ENCODE assay signal across 13 cellular contexts in the genomic region with DNA sequence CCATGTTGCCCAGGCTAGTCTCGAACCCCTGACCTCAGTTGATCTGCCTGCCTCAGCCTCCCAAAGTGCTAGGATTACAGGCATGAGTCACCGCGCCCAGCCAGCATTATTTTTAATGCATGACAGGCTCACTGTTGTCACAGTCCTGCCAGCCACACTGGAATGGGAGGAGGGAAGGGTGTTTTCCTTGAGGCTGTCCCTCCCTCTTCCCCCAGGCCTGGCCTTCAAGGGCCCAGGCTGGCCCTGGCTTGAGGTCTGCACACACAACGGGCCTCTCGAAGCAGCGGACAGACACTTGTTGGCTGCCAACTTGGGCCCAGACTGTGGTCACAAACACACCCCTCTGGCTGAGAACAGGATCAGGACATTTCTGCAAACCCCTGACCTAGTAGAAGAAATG. TPM values are rescaled to one million over a fixed set of nuclear protein-coding genes. Genes with fewer than 3 reads are reported as not detected.
DNase-seq lines count a peak whose midpoint lies in the region; ATAC-seq and TF ChIP-seq lines count a peak whose summit lies in the region.
"Had no signal": no experiment of that assay in that cellular context is flagged by ENCODE, and none has a peak within 500 bp of the region (broad histone marks: within the 10 kb centered on the region; RNA-seq: fewer than 3 reads in every experiment).

No MANE protein-coding gene starts in this region.

- H3K9me3 Mint-ChIP-seq in naive thymus-derived CD8-positive, alpha-beta T cell: no peaks in the 10 kb centered on the region
- H3K9me3 Mint-ChIP-seq: naive B cell had no signal

- no peak overlapping the region for H3K4me2 ChIP-seq in MM.1S (ENCODE audit: low read depth, low read length)

- no peaks in the 10 kb centered on the region for H3K9me2 ChIP-seq in MM.1S (replicated peaks; ENCODE audit: insufficient read depth, low read length)

- no peaks in the 10 kb centered on the region for H4K20me1 ChIP-seq in MM.1S (ENCODE audit: insufficient read depth, low read length)

- peaks cover 2 to 28% (median 23%) of the 10 kb centered on the region in 5 donors for H3K4me1 ChIP-seq in subcutaneous abdominal adipose tissue (ENCODE audit: control insufficient read depth in 5 of 5, insufficient read depth in 5 of 5, low read length in 5 of 5)
- 0 out of 2 replicates have a peak, but pooled peaks cover 2% of the 10 kb centered on the region for H3K4me1 ChIP-seq in MM.1S (ENCODE audit: low read length)

- H3K9ac ChIP-seq in subcutaneous abdominal adipose tissue (ENCODE audit: low read length in 5 of 5) (peak overlapping the region in 1 of 5 donors; percentile 2), MM.1S (ENCODE audit: low read length) (no peak overlapping the region)

- H3K4me3 ChIP-seq in subcutaneous abdominal adipose tissue (ENCODE audit: low read depth in 1 of 5, low read length in 5 of 5) (no peak overlapping the region), MM.1S (ENCODE audit: low read length) (no peak overlapping the region)

- POLR2A ChIA-PET in naive thymus-derived CD8-positive, alpha-beta T cell (lab: Charles Lee): no interaction called here

- H3K79me2 ChIP-seq in MM.1S (ENCODE audit: low read length): no peaks in the 10 kb centered on the region

- peaks cover 0 to 4% (median 0%) of the 10 kb centered on the region in 5 donors for H3K36me3 ChIP-seq in subcutaneous abdominal adipose tissue (ENCODE audit: control insufficient read depth in 5 of 5, insufficient read depth in 5 of 5, low read length in 5 of 5)
- no peaks in the 10 kb centered on the region for H3K36me3 ChIP-seq in MM.1S (replicated peaks; ENCODE audit: insufficient read depth, low read length)

- DNase-seq in G401 (ENCODE audit: low spot score) (peak; percentile 34), islet precursor cell (peak; percentile 62), MM.1S (no peak)
- no peak for DNase-seq in naive thymus-derived CD8-positive, alpha-beta T cell
- DNase-seq: MV-4-11; naive B cell; NCI-H446; stimulated activated CD4-positive, alpha-beta T cell treated with anti-CD3 and anti-CD28 coated beads, Interleukin-15, amount 100 ng/mL, for 24 hours; stimulated activated CD8-positive, alpha-beta memory T cell treated with anti-CD3 and anti-CD28 coated beads, Interleukin-4, amount 100 ng/mL, for 48 hours had no signal

- no peak overlapping the region for H3K4me3 Mint-ChIP-seq in naive thymus-derived CD8-positive, alpha-beta T cell

- H3F3A ChIP-seq in MM.1S (ENCODE audit: insufficient read depth, low read length): no peaks in the 10 kb centered on the region

- H3K9me3 ChIP-seq in subcutaneous abdominal adipose tissue (ENCODE audit: control insufficient read depth in 5 of 5, low read length in 5 of 5) (no peaks in the 10 kb centered on the region), MM.1S (replicated peaks; ENCODE audit: insufficient read depth, low read length) (no peaks in the 10 kb centered on the region)

- in situ Hi-C loops in G401 (cut with HindIII; ENCODE audit: low sequenced_read_pairs): no loop called here

- H3K27ac Mint-ChIP-seq in naive thymus-derived CD8-positive, alpha-beta T cell: no peak overlapping the region
- H3K27ac Mint-ChIP-seq: naive B cell had no signal

- H3K27me3 ChIP-seq in subcutaneous abdominal adipose tissue (ENCODE audit: control insufficient read depth in 5 of 5, insufficient read depth in 4 of 5, low read length in 5 of 5): no peaks in the 10 kb centered on the region
- no peaks in the 10 kb centered on the region for H3K27me3 ChIP-seq in MM.1S (replicated peaks; ENCODE audit: insufficient read depth, low read length)

- H3K4me1 Mint-ChIP-seq in naive thymus-derived CD8-positive, alpha-beta T cell: no peaks in the 10 kb centered on the region
- H3K4me1 Mint-ChIP-seq: naive B cell had no signal

- no peak for TF ChIP-seq CTCF in MM.1S (IDR thresholded peaks at IDR 0.05; ENCODE audit: low read length)

- H3K27ac ChIP-seq in cingulate gyrus (ENCODE audit: low read depth, low read length): peak overlapping the region; percentile 84
- peak overlapping the region; percentile 90 for H3K27ac ChIP-seq in subcutaneous abdominal adipose tissue (ENCODE audit: low read depth, low read length)
- no peak overlapping the region for H3K27ac ChIP-seq in MM.1S (ENCODE audit: low read length)

- H3K27me3 Mint-ChIP-seq in naive thymus-derived CD8-positive, alpha-beta T cell: no peaks in the 10 kb centered on the region
- H3K27me3 Mint-ChIP-seq: naive B cell had no signal

- H3K36me3 Mint-ChIP-seq in naive thymus-derived CD8-positive, alpha-beta T cell: peaks cover 0 to 7% (median 0%) of the 10 kb centered on the region in 3 donors
- H3K36me3 Mint-ChIP-seq: naive B cell had no signal

- no peak overlapping the region for H2AFZ ChIP-seq in MM.1S (ENCODE audit: low read length)

- ATAC-seq in HG02588 (IDR thresholded peaks at IDR 0.05; ENCODE audit: unreplicated experiment): no peak
- no peak for ATAC-seq in naive thymus-derived CD8-positive, alpha-beta T cell
- no peak for ATAC-seq in GM19324 (IDR thresholded peaks at IDR 0.05; ENCODE audit: low FRiP score, unreplicated experiment)

RNA-seq across cellular contexts. Expression of gene SNTA1, which starts 10.1 kb away (rescaled TPM):
- total RNA-seq in G401 (2014; rRNA removed; shearing (Covaris generic)): 38.0 and 42.6 TPM in 2 replicates
- total RNA-seq in naive thymus-derived CD8-positive, alpha-beta T cell: 1 to 10 TPM; 3.6 to 4.3 TPM
- polyA plus RNA-seq in naive thymus-derived CD8-positive, alpha-beta T cell: 1 to 10 TPM; 6.1 to 9.1 (median 6.4) TPM

RNA-seq across cellular contexts. Expression of gene CDK5RAP1, which starts 32.1 kb away (rescaled TPM):
- 41.6 and 65.5 TPM in 2 replicates for total RNA-seq in G401 (2014; rRNA removed; shearing (Covaris generic))
- total RNA-seq in naive thymus-derived CD8-positive, alpha-beta T cell: 10 to 100 TPM; 46.7 to 53.3 TPM
- polyA plus RNA-seq in naive thymus-derived CD8-positive, alpha-beta T cell: 10 to 100 TPM; 28.7 to 36.6 (median 33.9) TPM

RNA-seq across cellular contexts. Expression of gene CBFA2T2, which starts 56.4 kb away (rescaled TPM):
- 7.8 and 22.3 TPM in 2 replicates for total RNA-seq in G401 (2014; rRNA removed; shearing (Covaris generic))
- 10 to 100 TPM; 33.5 to 33.8 TPM for total RNA-seq in naive thymus-derived CD8-positive, alpha-beta T cell
- polyA plus RNA-seq in naive thymus-derived CD8-positive, alpha-beta T cell: 10 to 100 TPM; 11.9 to 17.9 (median 14.8) TPM

Comparison
In these comparisons a context has a peak if more than half of its experiments do, and no peak if none do; other contexts are left out.
1. DNase-seq: peak in G401 (single experiment) and islet precursor cell (single experiment); none in MM.1S (single experiment) and naive thymus-derived CD8-positive, alpha-beta T cell (0 of 10).